In the genomic region with DNA sequence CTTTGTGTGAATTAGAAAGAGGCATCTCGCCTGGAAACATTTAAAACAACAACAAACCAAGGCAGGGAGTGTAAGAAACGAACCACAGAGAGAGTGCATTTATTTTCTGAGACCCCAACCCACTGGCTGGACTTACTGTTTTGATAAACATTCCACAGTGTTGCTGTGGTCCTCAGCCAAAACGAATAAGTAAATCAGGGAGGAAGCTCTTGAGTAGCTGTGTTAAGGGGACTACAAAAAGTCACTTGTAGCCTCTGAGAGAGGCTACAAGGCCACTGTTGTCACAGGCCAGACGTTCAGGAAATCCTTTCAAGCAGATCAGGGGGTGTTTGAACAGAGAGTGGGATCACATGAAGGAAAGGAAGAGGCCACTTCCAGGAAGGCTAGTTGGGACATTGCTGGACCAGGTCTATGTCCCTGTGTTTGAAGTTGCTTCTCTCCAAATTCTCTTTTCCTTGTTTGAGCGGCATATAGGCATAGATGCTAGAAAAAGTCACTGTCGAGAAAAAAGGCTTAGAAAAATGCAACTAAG, we compare ENCODE assay signal across 21 cellular contexts. TPM values are rescaled to one million over a fixed set of nuclear protein-coding genes. Genes with fewer than 3 reads are reported as not detected.
DNase-seq lines count a peak whose midpoint lies in the region; ATAC-seq and TF ChIP-seq lines count a peak whose summit lies in the region.
"Had no signal": no experiment of that assay in that cellular context is flagged by ENCODE, and none has a peak within 500 bp of the region (broad histone marks: within the 10 kb centered on the region; RNA-seq: fewer than 3 reads in every experiment).

No MANE protein-coding gene starts in this region.

- H3K27me3 Mint-ChIP-seq in neural progenitor cell (ENCODE audit: insufficient read depth, low read depth) (no peaks in the 10 kb centered on the region), type B pancreatic cell (no peaks in the 10 kb centered on the region)
- H3K27me3 Mint-ChIP-seq in activated T-cell treated with anti-CD3 and anti-CD28 coated beads, Interleukin-2, amount 50 U/mL, for 72 hours (ENCODE audit: low read depth): peaks cover 8% of the 10 kb centered on the region
- H3K27me3 Mint-ChIP-seq: activated T-cell treated with anti-CD3 and anti-CD28 coated beads, Interleukin-2, amount 50 U/mL, for 24 hours; CD8-positive, alpha-beta memory T cell had no signal

- DNase-seq in UCSD-AML1 (lab: John Stamatoyannopoulos, UW; ENCODE audit: unreplicated experiment) (peak; percentile 18), dermis microvascular lymphatic vessel endothelial cell (ENCODE audit: low read depth in 2 of 2) (peak; percentile 47 to 59), neural progenitor cell (ENCODE audit: low spot score) (no peak), type B pancreatic cell (ENCODE audit: extremely low spot score, unreplicated experiment) (no peak)
- no peak for DNase-seq in activated T-cell treated with anti-CD3 and anti-CD28 coated beads, Interleukin-2, amount 50 U/mL, for 72 hours
- DNase-seq: activated CD4-positive, CD25-positive, alpha-beta regulatory T cell; activated naive CD4-positive, alpha-beta T cell treated with anti-CD3 and anti-CD28 coated beads for 36 hours; activated T-cell treated with anti-CD3 and anti-CD28 coated beads, Interleukin-2, amount 50 U/mL, for 24 hours; amygdala; CD8-positive, alpha-beta memory T cell; DMS79; glutamatergic neuron; left colon; mucosa of descending colon; NCI-H510A; retina; SK-N-SH had no signal

- no peak for ATAC-seq in activated T-cell treated with anti-CD3 and anti-CD28 coated beads, Interleukin-2, amount 50 U/mL, for 72 hours (replicated peaks in 1 of 2)
- ATAC-seq in HG03469 (IDR thresholded peaks at IDR 0.05; ENCODE audit: unreplicated experiment) (no peak), HG03565 (IDR thresholded peaks at IDR 0.05; ENCODE audit: unreplicated experiment) (no peak)
- ATAC-seq: HCT116, left colon, mucosa of descending colon had no signal

- H3K36me3 Mint-ChIP-seq in neural progenitor cell (no peaks in the 10 kb centered on the region), type B pancreatic cell (no peaks in the 10 kb centered on the region)
- H3K36me3 Mint-ChIP-seq in activated T-cell treated with anti-CD3 and anti-CD28 coated beads, Interleukin-2, amount 50 U/mL, for 72 hours (ENCODE audit: insufficient read depth in 2 of 2): no peaks in the 10 kb centered on the region

- TF ChIP-seq CTCF in neural progenitor cell (IDR thresholded peaks at IDR 0.05): no peak
- no peak for TF ChIP-seq CTCF in type B pancreatic cell (conservative IDR thresholded peaks at IDR 0.05)

- H3K36me3 ChIP-seq in neural progenitor cell: no peaks in the 10 kb centered on the region
- H3K36me3 ChIP-seq: neutrophil had no signal

- H3K4me1 ChIP-seq in neural progenitor cell: peaks cover 19% of the 10 kb centered on the region

- no peaks in the 10 kb centered on the region for H3K9me3 Mint-ChIP-seq in neural progenitor cell
- peaks cover 7% of the 10 kb centered on the region for H3K9me3 Mint-ChIP-seq in type B pancreatic cell
- no peaks in the 10 kb centered on the region for H3K9me3 Mint-ChIP-seq in activated T-cell treated with anti-CD3 and anti-CD28 coated beads, Interleukin-2, amount 50 U/mL, for 72 hours
- H3K9me3 Mint-ChIP-seq: activated naive CD4-positive, alpha-beta T cell treated with anti-CD3 and anti-CD28 coated beads for 36 hours; activated T-cell treated with anti-CD3 and anti-CD28 coated beads, Interleukin-2, amount 50 U/mL, for 24 hours; CD8-positive, alpha-beta memory T cell had no signal

- H2AFZ ChIP-seq in neural progenitor cell (replicated peaks): peak overlapping the region; percentile 18

- H3F3A ChIP-seq in neural progenitor cell (ENCODE audit: low read depth): no peaks in the 10 kb centered on the region

- H3K4me1 Mint-ChIP-seq in neural progenitor cell (peaks cover 13% of the 10 kb centered on the region), type B pancreatic cell (ENCODE audit: unreplicated experiment) (peaks cover 20% of the 10 kb centered on the region)
- H3K4me1 Mint-ChIP-seq in activated T-cell treated with anti-CD3 and anti-CD28 coated beads, Interleukin-2, amount 50 U/mL, for 72 hours (ENCODE audit: low read depth): peaks cover 32% of the 10 kb centered on the region

- H3K4me3 ChIP-seq in neural progenitor cell: no peak overlapping the region
- H3K4me3 ChIP-seq: mucosa of descending colon had no signal

- no peaks in the 10 kb centered on the region for H3K9me3 ChIP-seq in neural progenitor cell (ENCODE audit: low read depth)
- H3K9me3 ChIP-seq: mucosa of descending colon, neutrophil, SK-N-SH had no signal

- H3K4me2 ChIP-seq in neural progenitor cell: no peak overlapping the region
- H3K4me2 ChIP-seq: SK-N-SH had no signal

- H3K79me2 ChIP-seq in neural progenitor cell (ENCODE audit: low read depth): no peaks in the 10 kb centered on the region

- H3K27me3 ChIP-seq in neural progenitor cell: no peaks in the 10 kb centered on the region
- H3K27me3 ChIP-seq: neutrophil had no signal

- no peak overlapping the region for H3K27ac Mint-ChIP-seq in neural progenitor cell
- H3K27ac Mint-ChIP-seq in type B pancreatic cell: peak overlapping the region; percentile 19
- no peak overlapping the region for H3K27ac Mint-ChIP-seq in activated T-cell treated with anti-CD3 and anti-CD28 coated beads, Interleukin-2, amount 50 U/mL, for 72 hours
- H3K27ac Mint-ChIP-seq: activated naive CD4-positive, alpha-beta T cell treated with anti-CD3 and anti-CD28 coated beads for 36 hours; activated T-cell treated with anti-CD3 and anti-CD28 coated beads, Interleukin-2, amount 50 U/mL, for 24 hours had no signal

- H3K4me3 Mint-ChIP-seq in neural progenitor cell (no peak overlapping the region), type B pancreatic cell (no peak overlapping the region)
- no peak overlapping the region for H3K4me3 Mint-ChIP-seq in activated T-cell treated with anti-CD3 and anti-CD28 coated beads, Interleukin-2, amount 50 U/mL, for 72 hours
- H3K4me3 Mint-ChIP-seq: activated naive CD4-positive, alpha-beta T cell treated with anti-CD3 and anti-CD28 coated beads for 36 hours; activated T-cell treated with anti-CD3 and anti-CD28 coated beads, Interleukin-2, amount 50 U/mL, for 24 hours; CD8-positive, alpha-beta memory T cell had no signal

- H3K9ac ChIP-seq in neural progenitor cell: no peak overlapping the region
- H3K9ac ChIP-seq: SK-N-SH had no signal

- H4K20me1 ChIP-seq in neural progenitor cell (ENCODE audit: low read depth): no peaks in the 10 kb centered on the region

- H3K27ac ChIP-seq in neural progenitor cell: no peak overlapping the region
- H3K27ac ChIP-seq: neutrophil had no signal

RNA-seq across cellular contexts. Expression of gene DMAC2L, which starts 33.8 kb away (rescaled TPM):
- 5.4 and 6.0 TPM in 2 replicates for total RNA-seq in dermis microvascular lymphatic vessel endothelial cell
- 17.1 and 17.6 TPM in 2 replicates for total RNA-seq in neural progenitor cell (ENCODE audit: low replicate concordance)
- total RNA-seq in type B pancreatic cell (ENCODE audit: low replicate concordance): 13.9 and 15.6 TPM in 2 replicates
- total RNA-seq in activated T-cell treated with anti-CD3 and anti-CD28 coated beads, Interleukin-2, amount 50 U/mL, for 72 hours: 10 to 100 TPM; 18.2 to 18.9 TPM

RNA-seq across cellular contexts. Expression of gene L2HGDH, which starts 33.9 kb away (rescaled TPM):
- total RNA-seq in dermis microvascular lymphatic vessel endothelial cell (3.8 and 5.0 TPM in 2 replicates), neural progenitor cell (ENCODE audit: low replicate concordance) (13.6 and 14.0 TPM in 2 replicates), type B pancreatic cell (ENCODE audit: low replicate concordance) (10.8 and 13.3 TPM in 2 replicates)
- 10 to 100 TPM; 11.2 to 18.2 TPM for total RNA-seq in activated T-cell treated with anti-CD3 and anti-CD28 coated beads, Interleukin-2, amount 50 U/mL, for 72 hours

RNA-seq across cellular contexts. Expression of gene CDKL1, which starts 50.7 kb away (rescaled TPM):
- total RNA-seq in dermis microvascular lymphatic vessel endothelial cell (42.2 and 62.8 TPM in 2 replicates), neural progenitor cell (ENCODE audit: low replicate concordance) (0.62 and 2.5 TPM in 2 replicates), type B pancreatic cell (ENCODE audit: low replicate concordance) (1.5 and 3.4 TPM in 2 replicates)
- 1 to 10 TPM; 6.3 to 9.3 TPM for total RNA-seq in activated T-cell treated with anti-CD3 and anti-CD28 coated beads, Interleukin-2, amount 50 U/mL, for 72 hours

Comparison
In these comparisons a context has a peak if more than half of its experiments do, and no peak if none do; other contexts are left out.
1. DNase-seq: peak in UCSD-AML1 (single experiment) and dermis microvascular lymphatic vessel endothelial cell (2 of 2); none in neural progenitor cell (single experiment), type B pancreatic cell (single experiment) and activated T-cell treated with anti-CD3 and anti-CD28 coated beads, Interleukin-2, amount 50 U/mL, for 72 hours (0 of 2).